ENCODE assay signal across 7 cellular contexts in the genomic region with DNA sequence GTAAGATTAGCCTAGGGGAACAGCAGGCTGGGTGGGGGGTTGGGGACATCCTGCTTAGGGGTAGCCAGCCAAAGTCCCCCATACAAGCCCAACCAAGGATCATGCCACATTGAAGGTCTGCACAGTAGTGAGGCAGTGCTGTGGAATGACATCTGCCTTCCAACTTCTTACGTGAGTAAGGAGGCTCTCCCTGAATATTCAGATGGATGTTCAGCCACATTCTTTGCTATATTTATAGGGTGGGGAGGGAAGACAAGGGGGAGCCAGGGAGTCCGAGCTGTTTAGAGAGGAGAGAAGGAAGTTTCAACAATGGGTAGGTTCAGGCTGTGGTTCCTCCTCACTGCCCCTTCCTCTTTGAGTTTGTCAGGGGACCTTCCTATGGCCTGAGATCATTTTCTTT. TPM values are rescaled to one million over a fixed set of nuclear protein-coding genes. Genes with fewer than 3 reads are reported as not detected.
DNase-seq lines count a peak whose midpoint lies in the region; ATAC-seq and TF ChIP-seq lines count a peak whose summit lies in the region.

No MANE protein-coding gene starts in this region.

- H3K9ac ChIP-seq in neuronal stem cell (ENCODE audit: low read depth, low read length, poor library complexity): no peak overlapping the region

- peak in 1 of 2 experiments; percentile 69 for DNase-seq in HL-60 (ENCODE audit: low read depth in 1 of 2, low spot score in 1 of 2)
- no peak for DNase-seq in T-helper 17 cell
- DNase-seq in glomerular visceral epithelial cell (ENCODE audit: extremely low spot score): peak; percentile 46
- no peak for DNase-seq in stimulated activated naive B cell treated with anti-CD40 and anti-IgM and Interleukin-4, amounts not matched to agents 10 μg/mL and 1 μg/mL and 100 μg/mL, for 72 hours
- no peak for DNase-seq in neuronal stem cell (ENCODE audit: low spot score)
- DNase-seq in superior temporal gyrus (ENCODE audit: extremely low spot score): no peak
- DNase-seq in ureter (ENCODE audit: low spot score): no peak

- H3K36me3 ChIP-seq in neuronal stem cell (replicated peaks in 1 of 2; ENCODE audit: control insufficient read depth in 2 of 2, insufficient read depth in 2 of 2, low read length in 2 of 2): peaks cover 0 to 3% of the 10 kb centered on the region in 2 donors

- H3K4me3 Mint-ChIP-seq in T-helper 17 cell: peak overlapping the region; percentile 78
- H3K4me3 Mint-ChIP-seq in stimulated activated naive B cell treated with anti-CD40 and anti-IgM and Interleukin-4, amounts not matched to agents 10 μg/mL and 1 μg/mL and 100 μg/mL, for 72 hours: peak overlapping the region; percentile 72 to 79

- H2BK5ac ChIP-seq in neuronal stem cell (ENCODE audit: low read length): no peak overlapping the region

- H3K18ac ChIP-seq in neuronal stem cell (ENCODE audit: low read length): no peak overlapping the region

- TF ChIP-seq CTCF in HL-60 (IDR thresholded peaks at IDR 0.05; ENCODE audit: insufficient read depth, low read length): no peak

- H3K4ac ChIP-seq in neuronal stem cell (ENCODE audit: low read length): no peak overlapping the region

- no peak overlapping the region for H2AFZ ChIP-seq in neuronal stem cell (ENCODE audit: low read length)

- H3K4me2 ChIP-seq in neuronal stem cell (ENCODE audit: insufficient read depth, low read length, poor library complexity, severe bottlenecking): no peak overlapping the region

- ATAC-seq in T-helper 17 cell: no peak
- ATAC-seq in stimulated activated naive B cell treated with anti-CD40 and anti-IgM and Interleukin-4, amounts not matched to agents 10 μg/mL and 1 μg/mL and 100 μg/mL, for 72 hours (replicated peaks): no peak

- no peak overlapping the region for H2BK15ac ChIP-seq in neuronal stem cell (ENCODE audit: low read length)

- H2BK120ac ChIP-seq in neuronal stem cell (ENCODE audit: low read depth, low read length): no peak overlapping the region

- H3K4me3 ChIP-seq in HL-60 (replicated peaks; ENCODE audit: insufficient read depth, low read length) (no peak overlapping the region), neuronal stem cell (ENCODE audit: low read length in 2 of 2) (no peak overlapping the region)

- no peak overlapping the region for H2AK5ac ChIP-seq in neuronal stem cell (ENCODE audit: low read depth, low read length)

- no CpG with 5 or more reads among the region's 2 CpGs for WGBS in neuronal stem cell (ENCODE audit: extremely low coverage in 2 of 2, insufficient read length in 2 of 2, insufficient replicate concordance in 1 of 2), 2 donors

- no peak overlapping the region for H3K14ac ChIP-seq in neuronal stem cell (ENCODE audit: low read length)

- no peak overlapping the region for H2BK12ac ChIP-seq in neuronal stem cell (ENCODE audit: low read length)

- H3K27me3 Mint-ChIP-seq in T-helper 17 cell: no peaks in the 10 kb centered on the region
- no peaks in the 10 kb centered on the region for H3K27me3 Mint-ChIP-seq in stimulated activated naive B cell treated with anti-CD40 and anti-IgM and Interleukin-4, amounts not matched to agents 10 μg/mL and 1 μg/mL and 100 μg/mL, for 72 hours

- H3K9me3 Mint-ChIP-seq in stimulated activated naive B cell treated with anti-CD40 and anti-IgM and Interleukin-4, amounts not matched to agents 10 μg/mL and 1 μg/mL and 100 μg/mL, for 72 hours: no peaks in the 10 kb centered on the region

- H3K27ac Mint-ChIP-seq in T-helper 17 cell: peak overlapping the region; percentile 98
- peak overlapping the region; percentile 95 for H3K27ac Mint-ChIP-seq in stimulated activated naive B cell treated with anti-CD40 and anti-IgM and Interleukin-4, amounts not matched to agents 10 μg/mL and 1 μg/mL and 100 μg/mL, for 72 hours

- H3K23ac ChIP-seq in neuronal stem cell (ENCODE audit: low read depth, low read length, poor library complexity): no peak overlapping the region

- H3K9me3 ChIP-seq in T-helper 17 cell (ENCODE audit: control insufficient read depth, low read length, poor library complexity, severe bottlenecking) (no peaks in the 10 kb centered on the region), neuronal stem cell (replicated peaks in 1 of 2; ENCODE audit: control insufficient read depth in 2 of 2, insufficient read depth in 1 of 2, low read depth in 1 of 2, low read length in 2 of 2) (no peaks in the 10 kb centered on the region)

- peaks cover 1 to 5% of the 10 kb centered on the region in 2 donors for H3K4me1 ChIP-seq in neuronal stem cell (ENCODE audit: control insufficient read depth in 2 of 2, insufficient read depth in 1 of 2, low read depth in 1 of 2, low read length in 2 of 2)

- H3K36me3 Mint-ChIP-seq in T-helper 17 cell (ENCODE audit: low read depth): peaks cover 3% of the 10 kb centered on the region
- peaks cover 12 to 33% of the 10 kb centered on the region in 2 donors for H3K36me3 Mint-ChIP-seq in stimulated activated naive B cell treated with anti-CD40 and anti-IgM and Interleukin-4, amounts not matched to agents 10 μg/mL and 1 μg/mL and 100 μg/mL, for 72 hours

- no peak overlapping the region for H4K8ac ChIP-seq in neuronal stem cell (ENCODE audit: low read depth, low read length)

- no peaks in the 10 kb centered on the region for H3K79me1 ChIP-seq in neuronal stem cell (ENCODE audit: low read depth, low read length)

- H3K27me3 ChIP-seq in HL-60 (ENCODE audit: insufficient read depth, poor library complexity, severe bottlenecking): no peaks in the 10 kb centered on the region
- no peaks in the 10 kb centered on the region for H3K27me3 ChIP-seq in neuronal stem cell (ENCODE audit: control insufficient read depth in 3 of 3, insufficient read depth in 3 of 3, low read depth in 1 of 3, low read length in 3 of 3)

- no peak overlapping the region for H4K91ac ChIP-seq in neuronal stem cell (ENCODE audit: low read depth, low read length, poor library complexity)

- peaks cover 46% of the 10 kb centered on the region for H3K4me1 Mint-ChIP-seq in T-helper 17 cell
- peaks cover 65 to 85% of the 10 kb centered on the region in 2 donors for H3K4me1 Mint-ChIP-seq in stimulated activated naive B cell treated with anti-CD40 and anti-IgM and Interleukin-4, amounts not matched to agents 10 μg/mL and 1 μg/mL and 100 μg/mL, for 72 hours

- H3K27ac ChIP-seq in HL-60 (replicated peaks) (peak overlapping the region; percentile 95), neuronal stem cell (replicated peaks; ENCODE audit: low read length) (no peak overlapping the region)

RNA-seq across cellular contexts. Expression of a gene that starts 29.7 kb away (rescaled TPM):
- 100 to 1,000 TPM; 344 to 390 TPM for total RNA-seq in T-helper 17 cell
- 96.0 TPM for polyA plus RNA-seq in neuronal stem cell (2013, experiment 1 of 2)
- 95.2 TPM for polyA plus RNA-seq in neuronal stem cell (2013, experiment 2 of 2)
- 134 TPM for total RNA-seq in ureter
